ENCODE assay signal across 8 cellular contexts in genomic region chr7:103989785-103990775, GRCh38. TPM values are rescaled to one million over a fixed set of nuclear protein-coding genes. Genes with fewer than 3 reads are reported as not detected.
DNase-seq lines count a peak whose midpoint lies in the region; ATAC-seq, FAIRE-seq and TF ChIP-seq lines count a peak whose summit lies in the region.

No MANE protein-coding gene starts in this region.

- H3K4me1 ChIP-seq in GM12878 (ENCODE audit: control insufficient read depth, insufficient read depth, low read length) (no peaks in the 10 kb centered on the region), stomach smooth muscle (ENCODE audit: control insufficient read depth, insufficient read depth, low read length) (peaks cover 4% of the 10 kb centered on the region)

- CTCF ChIA-PET in GM12878 (lab: Yijun Ruan, JAX), result no interaction called here

- H3K4me3 ChIP-seq in GM12878 (no peak overlapping the region), kidney epithelial cell (ENCODE audit: low read depth, low read length) (peak overlapping the region; percentile 31), stomach smooth muscle (ENCODE audit: low read length in 2 of 2) (peak overlapping the region; percentile 59 to 66)

- H3K27ac ChIP-seq in GM12878 (ENCODE audit: control insufficient read depth, insufficient read depth) (no peak overlapping the region), stomach smooth muscle (ENCODE audit: low read length) (no peak overlapping the region)

- H4K20me1 ChIP-seq in GM12878 (ENCODE audit: control insufficient read depth, insufficient read depth), result no peaks in the 10 kb centered on the region

- TF ChIP-seq POLR2A in GM12878 (IDR thresholded peaks at IDR 0.05; ENCODE audit: low read depth, low read length), result no peak

- in situ Hi-C loops in GM12878 (cut with MboI), result no loop called here

- no peak for FAIRE-seq in GM12878 (lab: Jason Lieb, UNC)

- H3K36me3 ChIP-seq in GM12878 (ENCODE audit: control insufficient read depth in 2 of 2, insufficient read depth in 2 of 2, low read length in 1 of 2) (no peaks in the 10 kb centered on the region), kidney epithelial cell (ENCODE audit: control insufficient read depth, insufficient read depth, low read length) (no peaks in the 10 kb centered on the region), stomach smooth muscle (ENCODE audit: control insufficient read depth in 2 of 2, insufficient read depth in 2 of 2, low read length in 2 of 2) (no peaks in the 10 kb centered on the region)

- no TSS peak for BruUV-seq in GM12878 (replicated peaks; lab: Mats Ljungman, UMichigan)

- no peak for TF ChIP-seq EP300 in GM12878 (IDR thresholded peaks at IDR 0.05; ENCODE audit: borderline replicate concordance in 1 of 2, control insufficient read depth in 1 of 2, low read depth in 2 of 2, low read length in 2 of 2)

- DNase-seq in activated CD8-positive, alpha-beta memory T cell treated with anti-CD3 and anti-CD28 coated beads, Interleukin-2, amount 50 U/mL, for 48 hours, result peak; percentile 55
- DNase-seq in activated CD8-positive, alpha-beta memory T cell treated with anti-CD3 and anti-CD28 coated beads, Interleukin-2, amount 50 U/mL, for 4 hours, result no peak
- DNase-seq in NCI-H2196 (lab: John Stamatoyannopoulos, UW; ENCODE audit: unreplicated experiment) (peak; percentile 75), GM12878 (ENCODE audit: low read depth, low spot score) (no peak), kidney epithelial cell (ENCODE audit: low read depth) (peak; percentile 7)

- TF ChIP-seq CTCF in GM12878 (IDR thresholded peaks at IDR 0.05 in 2 of 3, conservative IDR thresholded peaks at IDR 0.05 in 1 of 3; ENCODE audit: control insufficient read depth in 2 of 3, extremely low read depth in 1 of 3, insufficient read depth in 1 of 3, low read depth in 3 of 3, low read length in 3 of 3), result no peak
- TF ChIP-seq CTCF in kidney epithelial cell (IDR thresholded peaks at IDR 0.05; ENCODE audit: insufficient read depth, low read length, poor library complexity, severe bottlenecking), result no peak

- H2AFZ ChIP-seq in GM12878 (ENCODE audit: control insufficient read depth, low read depth, low read length), result no peak overlapping the region

- no peak overlapping the region for H3K4me2 ChIP-seq in GM12878 (ENCODE audit: control insufficient read depth, insufficient read depth)

- ATAC-seq in GM12878 (no peak), GM18519 (IDR thresholded peaks at IDR 0.05; ENCODE audit: low FRiP score, unreplicated experiment) (no peak), GM21528 (IDR thresholded peaks at IDR 0.05; ENCODE audit: low FRiP score, unreplicated experiment) (no peak)

- no peaks in the 10 kb centered on the region for H3K79me2 ChIP-seq in GM12878 (ENCODE audit: control insufficient read depth, insufficient read depth, low read length)

- RAD21 ChIA-PET in GM12878 (lab: Charles Lee; ENCODE audit: unreplicated experiment), result no interaction called here

- WGBS in GM12878 (ENCODE audit: insufficient coverage, insufficient replicate concordance, low lambda C conversion rate, missing lambda C conversion rate), result 8% methylated on average over 50 of the region's 82 CpGs

- TF ChIP-seq RAD21 in GM12878 (IDR thresholded peaks at IDR 0.05; ENCODE audit: insufficient read depth, low read depth, low read length), result no peak

- intact Hi-C loops in GM12878 (cut with micrococcal nuclease; ENCODE audit: unreplicated experiment), result no loop called here

- H3K9me3 ChIP-seq in GM12878 (replicated peaks; ENCODE audit: control insufficient read depth, insufficient read depth, low read length) (no peaks in the 10 kb centered on the region), stomach smooth muscle (ENCODE audit: control insufficient read depth in 2 of 2, low read length in 2 of 2) (no peaks in the 10 kb centered on the region)

- POLR2A ChIA-PET in GM12878 (lab: Charles Lee), result no interaction called here

- SMC1A ChIA-PET in GM12878 (lab: Charles Lee; ENCODE audit: uncharacterized antibody, unreplicated experiment), result no interaction called here

- H3K27me3 ChIP-seq in GM12878 (replicated peaks in 1 of 2; ENCODE audit: control insufficient read depth in 2 of 2, insufficient read depth in 2 of 2, low read length in 1 of 2) (peaks cover 4 to 9% of the 10 kb centered on the region in 2 experiments), kidney epithelial cell (ENCODE audit: control insufficient read depth, insufficient read depth, low read length) (peaks cover 18% of the 10 kb centered on the region), stomach smooth muscle (ENCODE audit: control insufficient read depth in 1 of 2, insufficient read depth in 2 of 2, low read length in 2 of 2) (peaks cover 24 to 29% of the 10 kb centered on the region in 2 donors)

- H3K9ac ChIP-seq in GM12878 (ENCODE audit: control insufficient read depth, insufficient read depth, low read length) (no peak overlapping the region), stomach smooth muscle (ENCODE audit: low read length in 2 of 2) (no peak overlapping the region)

TF ChIP-seq in GM12878, 131 proteins besides CTCF, POLR2A, EP300 and RAD21:
- TF ChIP-seq PAX8 (IDR thresholded peaks at IDR 0.05) (no peak), NFXL1 (IDR thresholded peaks at IDR 0.05; ENCODE audit: borderline replicate concordance) (no peak), EZH2 (IDR thresholded peaks at IDR 0.05; ENCODE audit: borderline replicate concordance, control insufficient read depth, low read depth, low read length) (0 out of 2 replicates have a peak, but pooled peaks have one; percentile 79), MEF2A (IDR thresholded peaks at IDR 0.05; ENCODE audit: insufficient read depth, low read depth, low read length) (no peak)
TF ChIP-seq in GM12878: peak in this region for 1.

RNA-seq across cellular contexts. Expression of gene RELN, which starts 0.6 kb away (rescaled TPM):
- total RNA-seq in GM12878 (2013; cell fraction: nucleolus; rRNA removed), result not detected in 2 replicates
- total RNA-seq in GM12878 (2014; rRNA removed), result 0.11 TPM in 1 of 2 replicates, not detected in the other
- total RNA-seq in GM12878 (2014; rRNA removed; fragmentation: Illumina TruSeq; extraction: Trizol), result not detected in 2 replicates
- total RNA-seq in GM12878 (2021), result 0.11 and 0.21 TPM in 2 replicates
- not detected for polyA plus RNA-seq in GM12878 (2011; ENCODE audit: low read depth)
- not detected in 2 replicates for polyA plus RNA-seq in GM12878 (2011; rRNA removed)
- under 0.01 TPM in 1 of 2 replicates, not detected in the other for polyA plus RNA-seq in GM12878 (2011; cell fraction: cytosol; rRNA removed)
- polyA plus RNA-seq in GM12878 (2011; cell fraction: nucleus; rRNA removed), result 0.01 and 0.06 TPM in 2 replicates
- not detected in 2 replicates for polyA plus RNA-seq in GM12878 (2012)
- polyA plus RNA-seq in GM12878 (2014; fragmentation: Illumina TruSeq; extraction: Trizol), result not detected in 2 replicates
- polyA plus RNA-seq in GM12878 (2014; fragmentation: Nextera tagmentation; extraction: Ambion mirVana), result not detected
- not detected in 2 replicates for polyA plus RNA-seq in GM12878 (2014; rRNA removed)
- not detected for polyA plus RNA-seq in GM12878 (2016; fragmentation: Nextera tagmentation; extraction: Ambion mirVana)
- polyA minus RNA-seq in GM12878 (2011; rRNA and poly(A)+ RNA removed), result 0.05 TPM in 1 of 2 replicates, not detected in the other
- not detected in 2 replicates for polyA minus RNA-seq in GM12878 (2011; cell fraction: cytosol; rRNA and poly(A)+ RNA removed)
- polyA minus RNA-seq in GM12878 (2011; cell fraction: nucleus; rRNA and poly(A)+ RNA removed), result under 0.01 TPM in 1 of 2 replicates, not detected in the other
- total RNA-seq in kidney epithelial cell, result 4.4 and 7.1 TPM in 2 replicates

Comparison
In these comparisons a context has a peak if more than half of its experiments do, and no peak if none do; other contexts are left out.
1. DNase-seq: peak in activated CD8-positive, alpha-beta memory T cell treated with anti-CD3 and anti-CD28 coated beads, Interleukin-2, amount 50 U/mL, for 48 hours (single experiment), NCI-H2196 (single experiment) and kidney epithelial cell (single experiment); none in activated CD8-positive, alpha-beta memory T cell treated with anti-CD3 and anti-CD28 coated beads, Interleukin-2, amount 50 U/mL, for 4 hours (single experiment) and GM12878 (single experiment).